ENCODE assay signal across 11 cellular contexts in genomic region chrX:130118396-130118795, GRCh38. TPM values are rescaled to one million over a fixed set of nuclear protein-coding genes. Genes with fewer than 3 reads are reported as not detected.
DNase-seq lines count a peak whose midpoint lies in the region; ATAC-seq and TF ChIP-seq lines count a peak whose summit lies in the region.
"Had no signal": no experiment of that assay in that cellular context is flagged by ENCODE, and none has a peak within 500 bp of the region (broad histone marks: within the 10 kb centered on the region; RNA-seq: fewer than 3 reads in every experiment).

No MANE protein-coding gene starts in this region.

- H3K4me1 ChIP-seq in sigmoid colon (peaks cover 0 to 32% (median 21%) of the 10 kb centered on the region in 4 donors), gastrocnemius medialis (peaks cover 0 to 4% of the 10 kb centered on the region in 2 donors)

- TF ChIP-seq EP300 in sigmoid colon (IDR thresholded peaks at IDR 0.05) = no peak

- H3K4me1 Mint-ChIP-seq in CD14-positive monocyte = peaks cover 38% of the 10 kb centered on the region

- H3K27ac ChIP-seq in sigmoid colon (peak overlapping the region; percentile 25 to 81 (median 70)), gastrocnemius medialis (peak overlapping the region in 2 of 4 donors; percentile 36 to 62)
- H3K27ac ChIP-seq: neutrophil had no signal

- TF ChIP-seq CTCF in sigmoid colon (IDR thresholded peaks at IDR 0.05) (no peak), gastrocnemius medialis (IDR thresholded peaks at IDR 0.05 in 4 of 5, conservative IDR thresholded peaks at IDR 0.05 in 1 of 5) (no peak), CD14-positive monocyte (IDR thresholded peaks at IDR 0.05) (no peak)

- H3K27me3 Mint-ChIP-seq in CD14-positive monocyte (ENCODE audit: low read depth in 3 of 3) = peaks cover 3 to 19% (median 5%) of the 10 kb centered on the region in 3 donors

- ATAC-seq in gastrocnemius medialis = no peak

- peaks cover 0 to 2% (median 0%) of the 10 kb centered on the region in 7 donors for H3K9me3 Mint-ChIP-seq in CD14-positive monocyte

- H3K27me3 ChIP-seq in sigmoid colon (no peaks in the 10 kb centered on the region), gastrocnemius medialis (no peaks in the 10 kb centered on the region)
- H3K27me3 ChIP-seq: neutrophil had no signal

- H3K36me3 ChIP-seq in sigmoid colon = no peaks in the 10 kb centered on the region
- no peaks in the 10 kb centered on the region for H3K36me3 ChIP-seq in gastrocnemius medialis
- H3K36me3 ChIP-seq: neutrophil had no signal

- no peak overlapping the region for H3K4me3 Mint-ChIP-seq in CD14-positive monocyte

- no peak for TF ChIP-seq POLR2A in sigmoid colon (IDR thresholded peaks at IDR 0.05)
- TF ChIP-seq POLR2A in gastrocnemius medialis (IDR thresholded peaks at IDR 0.05) = no peak

- H3K9me3 ChIP-seq in sigmoid colon = no peaks in the 10 kb centered on the region
- H3K9me3 ChIP-seq in gastrocnemius medialis = no peaks in the 10 kb centered on the region
- H3K9me3 ChIP-seq: neutrophil had no signal

- peak; percentile 66 for DNase-seq in EL
- peak; percentile 62 for DNase-seq in NCI-H226
- DNase-seq in dermis blood vessel endothelial cell = peak; percentile 82
- no peak for DNase-seq in sigmoid colon
- DNase-seq in putamen (ENCODE audit: low spot score) = no peak
- no peak for DNase-seq in gastrocnemius medialis
- no peak for DNase-seq in NCI-H446 (lab: John Stamatoyannopoulos, UW)
- no peak for DNase-seq in CD14-positive monocyte (ENCODE audit: low spot score)
- DNase-seq: erythroblast had no signal

- 47 to 63% methylated on average over 5 of the region's 5 CpGs for WGBS in sigmoid colon, 2 donors

- intact Hi-C loops in sigmoid colon (cut with DNase I) = loop anchor here (5.0 kb wide), 1 partner anchor 276 kb away; the partner anchor contains the start of gene ZDHHC9
- intact Hi-C loops in gastrocnemius medialis (cut with DNase I; ENCODE audit: low total_unique reads) = no loop called here
- intact Hi-C loops in CD14-positive monocyte (cut with micrococcal nuclease) = no loop called here

- H3K36me3 Mint-ChIP-seq in CD14-positive monocyte = peaks cover 2 to 9% of the 10 kb centered on the region in 2 donors

- in situ Hi-C loops in gastrocnemius medialis (cut with MboI; ENCODE audit: low sequenced_read_pairs in 4 of 4) = no loop called here

- H3K4me3 ChIP-seq in sigmoid colon = no peak overlapping the region
- no peak overlapping the region for H3K4me3 ChIP-seq in gastrocnemius medialis

- peak overlapping the region in 1 of 7 donors; percentile 10 for H3K27ac Mint-ChIP-seq in CD14-positive monocyte

RNA-seq across cellular contexts. Expression of gene ELF4, which starts 8.1 kb away (rescaled TPM):
- total RNA-seq in dermis blood vessel endothelial cell (16.2 and 29.2 TPM in 2 replicates), sigmoid colon (1 to 10 TPM; 4.6 to 7.8 (median 5.2) TPM), gastrocnemius medialis (1 to 10 TPM in 3 of 4 donors, under 1 TPM in 1; 0.70 to 2.3 (median 1.4) TPM)
- polyA plus RNA-seq in sigmoid colon (10 to 100 TPM; 19.2 to 25.9 (median 22.2) TPM), CD14-positive monocyte (10 to 100 TPM; 10.4 to 20.5 TPM)

RNA-seq across cellular contexts. Expression of gene AIFM1, which starts 47.2 kb away (rescaled TPM):
- 14.0 and 26.6 TPM in 2 replicates for total RNA-seq in dermis blood vessel endothelial cell
- total RNA-seq in sigmoid colon = 10 to 100 TPM in 3 of 4 donors, 1 to 10 TPM in 1; 9.7 to 19.8 (median 14.2) TPM
- 10 to 100 TPM; 27.0 to 55.9 (median 47.4) TPM for polyA plus RNA-seq in sigmoid colon
- 10 to 100 TPM; 18.9 to 50.1 (median 30.0) TPM for total RNA-seq in gastrocnemius medialis
- polyA plus RNA-seq in CD14-positive monocyte = 10 to 100 TPM; 18.6 to 19.1 TPM

RNA-seq across cellular contexts. Expression of gene RAB33A, which starts 53.4 kb away (rescaled TPM):
- total RNA-seq in dermis blood vessel endothelial cell (0.17 and 0.42 TPM in 2 replicates), sigmoid colon (1 to 10 TPM in 2 of 4 donors, not detected in 2; 1.2 to 1.3 TPM), gastrocnemius medialis (not detected)
- polyA plus RNA-seq in sigmoid colon (1 to 10 TPM in 2 of 3 donors, not detected in 1; 1.2 to 3.8 TPM), CD14-positive monocyte (1 to 10 TPM in 1 of 2 donors, under 1 TPM in 1; 0.13 to 1.6 TPM)
- total RNA-seq: NCI-H460 had no signal

Comparison
In these comparisons a context has a peak if more than half of its experiments do, and no peak if none do; other contexts are left out.
1. DNase-seq: peak in EL (single experiment), NCI-H226 (single experiment) and dermis blood vessel endothelial cell (single experiment); none in sigmoid colon (single experiment), putamen (single experiment), gastrocnemius medialis (0 of 2), NCI-H446 (0 of 2) and CD14-positive monocyte (single experiment).